In the genomic region with DNA sequence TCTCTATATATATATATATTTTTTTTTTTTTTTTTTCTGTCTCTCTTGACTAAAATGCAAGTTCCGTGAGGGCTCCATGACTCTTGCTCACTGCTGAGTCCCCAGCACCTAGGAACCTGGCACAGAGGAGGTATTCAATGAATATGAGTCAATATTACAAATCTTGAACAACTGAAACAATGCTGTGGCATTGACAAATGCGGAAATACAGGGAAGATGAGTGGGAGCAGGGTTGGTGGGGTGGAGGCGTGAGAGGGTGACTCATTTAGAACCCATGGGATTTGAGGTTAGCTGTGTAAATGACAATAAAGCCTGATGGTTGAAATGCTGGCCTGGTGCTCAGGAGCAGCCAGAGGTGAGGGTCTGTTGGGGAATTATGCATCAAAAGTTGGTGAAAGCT, we compare ENCODE assay signal across 1 cellular context.
TF ChIP-seq lines count a peak whose summit lies in the region.

No MANE protein-coding gene starts in this region.

TF ChIP-seq in WTC11, 78 proteins besides CTCF, POLR2A, EP300 and RAD21 (continued from another document):
- TF ChIP-seq, protein P1, sequence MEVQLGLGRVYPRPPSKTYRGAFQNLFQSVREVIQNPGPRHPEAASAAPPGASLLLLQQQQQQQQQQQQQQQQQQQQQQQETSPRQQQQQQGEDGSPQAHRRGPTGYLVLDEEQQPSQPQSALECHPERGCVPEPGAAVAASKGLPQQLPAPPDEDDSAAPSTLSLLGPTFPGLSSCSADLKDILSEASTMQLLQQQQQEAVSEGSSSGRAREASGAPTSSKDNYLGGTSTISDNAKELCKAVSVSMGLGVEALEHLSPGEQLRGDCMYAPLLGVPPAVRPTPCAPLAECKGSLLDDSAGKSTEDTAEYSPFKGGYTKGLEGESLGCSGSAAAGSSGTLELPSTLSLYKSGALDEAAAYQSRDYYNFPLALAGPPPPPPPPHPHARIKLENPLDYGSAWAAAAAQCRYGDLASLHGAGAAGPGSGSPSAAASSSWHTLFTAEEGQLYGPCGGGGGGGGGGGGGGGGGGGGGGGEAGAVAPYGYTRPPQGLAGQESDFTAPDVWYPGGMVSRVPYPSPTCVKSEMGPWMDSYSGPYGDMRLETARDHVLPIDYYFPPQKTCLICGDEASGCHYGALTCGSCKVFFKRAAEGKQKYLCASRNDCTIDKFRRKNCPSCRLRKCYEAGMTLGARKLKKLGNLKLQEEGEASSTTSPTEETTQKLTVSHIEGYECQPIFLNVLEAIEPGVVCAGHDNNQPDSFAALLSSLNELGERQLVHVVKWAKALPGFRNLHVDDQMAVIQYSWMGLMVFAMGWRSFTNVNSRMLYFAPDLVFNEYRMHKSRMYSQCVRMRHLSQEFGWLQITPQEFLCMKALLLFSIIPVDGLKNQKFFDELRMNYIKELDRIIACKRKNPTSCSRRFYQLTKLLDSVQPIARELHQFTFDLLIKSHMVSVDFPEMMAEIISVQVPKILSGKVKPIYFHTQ (CRISPR knock-in tag; IDR thresholded peaks at IDR 0.05) = no peak
- no peak for TF ChIP-seq ZNF532 (CRISPR knock-in tag; IDR thresholded peaks at IDR 0.05; ENCODE audit: borderline replicate concordance)
